Comparison of ENCODE assay signal across 8 cellular contexts in genomic region chr14:52067873-52068740, GRCh38. TPM values are rescaled to one million over a fixed set of nuclear protein-coding genes. Genes with fewer than 3 reads are reported as not detected.
DNase-seq lines count a peak whose midpoint lies in the region; ATAC-seq and TF ChIP-seq lines count a peak whose summit lies in the region.

No MANE protein-coding gene starts in this region.

- DNase-seq in SJSA1 (ENCODE audit: low read depth in 1 of 2, low spot score in 2 of 2) (peak; percentile 49 to 64), epithelial cell of esophagus (ENCODE audit: low read depth) (no peak), dedifferentiated amniotic fluid mesenchymal stem cell (ENCODE audit: extremely low spot score) (no peak), NCI-H2196 (lab: John Stamatoyannopoulos, UW; ENCODE audit: unreplicated experiment) (no peak)

- H3K36me3 ChIP-seq in SJSA1 (peaks cover 7% of the 10 kb centered on the region), muscle layer of duodenum (ENCODE audit: control insufficient read depth in 1 of 2, insufficient read depth in 2 of 2, low read length in 2 of 2) (no peaks in the 10 kb centered on the region)

- H3K9me3 ChIP-seq in SJSA1 (replicated peaks) (no peaks in the 10 kb centered on the region), muscle layer of duodenum (ENCODE audit: control insufficient read depth in 1 of 2, low read length in 2 of 2) (no peaks in the 10 kb centered on the region)

- no peak for TF ChIP-seq CTCF in epithelial cell of esophagus (IDR thresholded peaks at IDR 0.05; ENCODE audit: insufficient read depth, low read depth, low read length, missing control alignments)

- H3K4me3 ChIP-seq in SJSA1 (peak overlapping the region; percentile 74), epithelial cell of esophagus (ENCODE audit: low read length) (peak overlapping the region; percentile 36), muscle layer of duodenum (ENCODE audit: low read depth in 1 of 2, low read length in 2 of 2) (peak overlapping the region; percentile 71 to 91)

- H3K27ac ChIP-seq in SJSA1 = peak overlapping the region; percentile 73; the same call in 1 of the 2 replicates
- peak overlapping the region; percentile 51 for H3K27ac ChIP-seq in muscle layer of duodenum (ENCODE audit: low read length)

- peaks cover 39% of the 10 kb centered on the region for H3K4me1 ChIP-seq in SJSA1 (replicated peaks)
- H3K4me1 ChIP-seq in muscle layer of duodenum (ENCODE audit: control insufficient read depth in 1 of 2, insufficient read depth in 2 of 2, low read length in 2 of 2) = peaks cover 4 to 29% of the 10 kb centered on the region in 2 donors

- no peaks in the 10 kb centered on the region for H3K27me3 ChIP-seq in SJSA1 (replicated peaks)
- H3K27me3 ChIP-seq in muscle layer of duodenum (ENCODE audit: low read depth, low read length) = peaks cover 10% of the 10 kb centered on the region

- peak; percentile 12 for ATAC-seq in GM18498 (IDR thresholded peaks at IDR 0.05; ENCODE audit: unreplicated experiment)
- ATAC-seq in HG02840 (IDR thresholded peaks at IDR 0.05; ENCODE audit: low FRiP score, unreplicated experiment) = no peak
- no peak for ATAC-seq in HG02588 (IDR thresholded peaks at IDR 0.05; ENCODE audit: unreplicated experiment)

RNA-seq across cellular contexts. Expression of gene NID2, which starts 0.8 kb away (rescaled TPM):
- 63.9 and 65.3 TPM in 2 replicates for total RNA-seq in SJSA1 (2014; rRNA removed; shearing (Covaris generic))

Comparison
In these comparisons a context has a peak if more than half of its experiments do, and no peak if none do; other contexts are left out.
1. DNase-seq: peak in SJSA1 (2 of 2); none in epithelial cell of esophagus (single experiment), dedifferentiated amniotic fluid mesenchymal stem cell (single experiment) and NCI-H2196 (single experiment).
2. Peak in every context shown above with its lines, with median percentiles within 50 percentile points of each other: H3K4me3 ChIP-seq.